13 cellular contexts compared by ENCODE assay signal in the genomic region with DNA sequence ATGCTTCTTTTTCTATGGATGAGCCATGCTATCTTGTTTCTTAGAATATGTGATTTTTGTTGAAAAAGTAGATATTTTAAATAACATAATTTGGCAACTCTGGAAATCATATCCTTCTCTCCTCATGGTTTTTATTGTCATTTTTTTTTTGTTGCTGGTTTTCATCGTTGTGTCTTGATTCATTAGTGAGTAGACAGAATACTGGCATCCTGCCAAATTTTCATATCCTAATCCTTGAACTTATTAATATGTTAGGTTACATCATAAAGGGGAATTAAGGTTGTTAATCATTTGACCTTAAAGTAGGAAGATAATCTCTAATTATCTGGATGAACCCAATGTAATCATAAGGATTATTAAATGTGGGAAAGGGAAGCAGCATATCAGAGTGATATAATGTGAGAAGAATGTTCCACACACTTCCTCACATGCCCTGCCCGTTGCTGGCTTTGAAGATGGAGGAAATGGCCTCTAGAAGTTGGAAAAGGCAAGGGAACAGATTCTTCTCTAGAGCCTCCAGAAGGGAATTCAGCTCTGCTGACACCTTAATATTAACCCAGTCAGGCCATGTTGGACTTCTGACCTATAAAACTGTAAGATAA.
DNase-seq lines count a peak whose midpoint lies in the region; TF ChIP-seq lines count a peak whose summit lies in the region.
"Had no signal": no experiment of that assay in that cellular context is flagged by ENCODE, and none has a peak within 500 bp of the region (broad histone marks: within the 10 kb centered on the region; RNA-seq: fewer than 3 reads in every experiment).

No MANE protein-coding gene starts in this region.

- TF ChIP-seq EP300 in SK-N-SH (IDR thresholded peaks at IDR 0.05; ENCODE audit: borderline replicate concordance in 1 of 2, low read depth in 1 of 2, low read length in 1 of 2), result no peak

- TF ChIP-seq CTCF in MCF 10A (IDR thresholded peaks at IDR 0.05; ENCODE audit: unreplicated experiment) (no peak), breast epithelium (IDR thresholded peaks at IDR 0.05) (no peak), SK-N-SH (IDR thresholded peaks at IDR 0.05) (no peak), fibroblast of villous mesenchyme (IDR thresholded peaks at IDR 0.05; ENCODE audit: insufficient read depth, low read depth, low read length) (no peak), spleen (IDR thresholded peaks at IDR 0.05 in 8 of 11, conservative IDR thresholded peaks at IDR 0.05 in 3 of 11) (no peak)

- DNase-seq in MCF 10A (ENCODE audit: unreplicated experiment) (peak; percentile 35), breast epithelium (ENCODE audit: low spot score in 2 of 2) (no peak), SK-N-SH (no peak), fibroblast of villous mesenchyme (ENCODE audit: low read depth) (peak; percentile 63), spleen (no peak), amygdala (lab: John Stamatoyannopoulos, UW) (no peak), NCI-H1105 treated with DMSO at 0.1 percent for 48 hours (lab: John Stamatoyannopoulos, UW) (no peak), DMS153 (lab: John Stamatoyannopoulos, UW) (no peak)
- DNase-seq: activated naive CD4-positive, alpha-beta T cell; pancreas; tibial artery had no signal

- H3K36me3 ChIP-seq in breast epithelium (no peaks in the 10 kb centered on the region), SK-N-SH (replicated peaks in 1 of 2; ENCODE audit: control insufficient read depth in 1 of 2, insufficient read depth in 2 of 2, low read length in 1 of 2) (peaks cover 13 to 18% of the 10 kb centered on the region in 2 experiments), spleen (no peaks in the 10 kb centered on the region)
- H3K36me3 ChIP-seq: pancreas, SJSA1, tibial artery had no signal

- H3K27ac ChIP-seq in breast epithelium (no peak overlapping the region), SK-N-SH (ENCODE audit: low read depth in 2 of 2, low read length in 1 of 2) (peak overlapping the region; percentile 21 to 64; a peak in 3 of 4 replicates), spleen (peak overlapping the region in 6 of 8 donors; percentile 4 to 54 (median 24))
- H3K27ac ChIP-seq: pancreas, SJSA1, VCaP had no signal

- H3K36me3 Mint-ChIP-seq in MCF 10A (ENCODE audit: insufficient read depth, unreplicated experiment), result no peaks in the 10 kb centered on the region

- POLR2A ChIA-PET in MCF 10A (lab: Yijun Ruan, JAX) (interaction anchor here (0.9 to 1.0 kb wide), 4 partner anchors 17 to 49 kb away, joined by 3 to 4 read pairs (median 3); no protein-coding TSS in a partner anchor), SK-N-SH (lab: Yijun Ruan, JAX) (no interaction called here)

- H3K9ac ChIP-seq in SK-N-SH, result no peak overlapping the region

- no peaks in the 10 kb centered on the region for H3K9me2 ChIP-seq in SK-N-SH

- no peaks in the 10 kb centered on the region for H4K20me1 ChIP-seq in SK-N-SH (ENCODE audit: insufficient read depth)

- peaks cover 19% of the 10 kb centered on the region for H3K9me3 Mint-ChIP-seq in MCF 10A (ENCODE audit: unreplicated experiment)

- H3F3A ChIP-seq in SK-N-SH (replicated peaks; ENCODE audit: insufficient read depth), result no peaks in the 10 kb centered on the region

- intact Hi-C loops in MCF 10A (cut with micrococcal nuclease) (no loop called here), breast epithelium (cut with DNase I; ENCODE audit: low total_unique reads) (no loop called here), spleen (cut with DNase I; ENCODE audit: low total_unique reads) (no loop called here)

- no peak overlapping the region for H3K4me2 ChIP-seq in SK-N-SH

- H3K27me3 ChIP-seq in breast epithelium, result no peaks in the 10 kb centered on the region
- no peaks in the 10 kb centered on the region for H3K27me3 ChIP-seq in SK-N-SH (ENCODE audit: insufficient read depth)
- H3K27me3 ChIP-seq in spleen (replicated peaks in 1 of 7), result no peaks in the 10 kb centered on the region
- H3K27me3 ChIP-seq: pancreas, SJSA1, tibial artery had no signal

- H3K27me3 Mint-ChIP-seq in MCF 10A (ENCODE audit: insufficient read depth, unreplicated experiment), result no peaks in the 10 kb centered on the region

- no peak for TF ChIP-seq RAD21 in SK-N-SH (IDR thresholded peaks at IDR 0.05; ENCODE audit: low read length)

- H3K9me3 ChIP-seq in breast epithelium, result peaks cover 0 to 16% of the 10 kb centered on the region in 2 donors
- peaks cover 14% of the 10 kb centered on the region for H3K9me3 ChIP-seq in SK-N-SH
- peaks cover 0 to 33% (median 19%) of the 10 kb centered on the region in 8 donors for H3K9me3 ChIP-seq in spleen
- H3K9me3 ChIP-seq: pancreas had no signal

- H3K4me1 ChIP-seq in breast epithelium (no peaks in the 10 kb centered on the region), SK-N-SH (ENCODE audit: control insufficient read depth in 1 of 2, insufficient read depth in 2 of 2, low read depth in 1 of 2, low read length in 1 of 2) (no peaks in the 10 kb centered on the region; a peak in 1 of 4 replicates), spleen (no peaks in the 10 kb centered on the region)
- H3K4me1 ChIP-seq: pancreas, SJSA1 had no signal

- H3K4me3 ChIP-seq in breast epithelium (no peak overlapping the region), SK-N-SH (ENCODE audit: low read depth in 2 of 2, low read length in 1 of 2) (no peak overlapping the region), fibroblast of villous mesenchyme (ENCODE audit: low read depth, low read length) (no peak overlapping the region), spleen (no peak overlapping the region)
- H3K4me3 ChIP-seq: pancreas, SJSA1, tibial artery had no signal

- TF ChIP-seq POLR2A in breast epithelium (IDR thresholded peaks at IDR 0.05), result no peak
- TF ChIP-seq POLR2A in spleen (IDR thresholded peaks at IDR 0.05), result no peak

- no TSS peak for BruUV-seq in MCF 10A (replicated peaks; lab: Mats Ljungman, UMichigan)

- H3K4me1 Mint-ChIP-seq in MCF 10A (ENCODE audit: insufficient read depth, unreplicated experiment), result peaks cover 14% of the 10 kb centered on the region

- no peak overlapping the region for H3K27ac Mint-ChIP-seq in MCF 10A (ENCODE audit: low read depth, unreplicated experiment)

- no peak overlapping the region for H2AFZ ChIP-seq in SK-N-SH (ENCODE audit: low read depth)

- CTCF ChIA-PET in MCF 10A (lab: Yijun Ruan, JAX) (no interaction called here), SK-N-SH (lab: Yijun Ruan, JAX) (interaction anchor here (0.7 kb wide), 1 partner anchor 1015 kb away, joined by 3 read pairs; no protein-coding TSS in a partner anchor)

- H3K79me2 ChIP-seq in SK-N-SH (ENCODE audit: insufficient read depth), result no peaks in the 10 kb centered on the region

- no peak overlapping the region for H3K4me3 Mint-ChIP-seq in MCF 10A (ENCODE audit: unreplicated experiment)

- WGBS in SK-N-SH (ENCODE audit: low lambda C conversion rate), result 4% methylated on average over 2 of the region's 2 CpGs
- WGBS in spleen, 5 donors, result 9 to 23% (median 22%) methylated on average over 2 of the region's 2 CpGs

TF ChIP-seq in SK-N-SH, 30 proteins besides CTCF, POLR2A, EP300 and RAD21 (continues in another document):
- TF ChIP-seq, protein P1, sequence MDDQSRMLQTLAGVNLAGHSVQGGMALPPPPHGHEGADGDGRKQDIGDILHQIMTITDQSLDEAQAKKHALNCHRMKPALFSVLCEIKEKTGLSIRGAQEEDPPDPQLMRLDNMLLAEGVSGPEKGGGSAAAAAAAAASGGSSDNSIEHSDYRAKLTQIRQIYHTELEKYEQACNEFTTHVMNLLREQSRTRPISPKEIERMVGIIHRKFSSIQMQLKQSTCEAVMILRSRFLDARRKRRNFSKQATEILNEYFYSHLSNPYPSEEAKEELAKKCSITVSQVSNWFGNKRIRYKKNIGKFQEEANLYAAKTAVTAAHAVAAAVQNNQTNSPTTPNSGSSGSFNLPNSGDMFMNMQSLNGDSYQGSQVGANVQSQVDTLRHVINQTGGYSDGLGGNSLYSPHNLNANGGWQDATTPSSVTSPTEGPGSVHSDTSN (IDR thresholded peaks at IDR 0.05), result 0 out of 2 replicates have a peak, but pooled peaks have one; percentile 19
- TF ChIP-seq TCF12 (IDR thresholded peaks at IDR 0.05) (peak; percentile 47; the same call in 1 of the 2 replicates), NFIC (IDR thresholded peaks at IDR 0.05; ENCODE audit: borderline replicate concordance) (peak; percentile 74), RFX5 (IDR thresholded peaks at IDR 0.05; ENCODE audit: low read length) (no peak), NRF1 (IDR thresholded peaks at IDR 0.05; ENCODE audit: low read depth, low read length) (no peak), JUND (IDR thresholded peaks at IDR 0.05) (0 out of 2 replicates have a peak, but pooled peaks have one; percentile 15), GATA2 (CRISPR knock-in tag; IDR thresholded peaks at IDR 0.05) (no peak), GABPA (IDR thresholded peaks at IDR 0.05; ENCODE audit: low read depth) (no peak)
- TF ChIP-seq, protein P2, sequence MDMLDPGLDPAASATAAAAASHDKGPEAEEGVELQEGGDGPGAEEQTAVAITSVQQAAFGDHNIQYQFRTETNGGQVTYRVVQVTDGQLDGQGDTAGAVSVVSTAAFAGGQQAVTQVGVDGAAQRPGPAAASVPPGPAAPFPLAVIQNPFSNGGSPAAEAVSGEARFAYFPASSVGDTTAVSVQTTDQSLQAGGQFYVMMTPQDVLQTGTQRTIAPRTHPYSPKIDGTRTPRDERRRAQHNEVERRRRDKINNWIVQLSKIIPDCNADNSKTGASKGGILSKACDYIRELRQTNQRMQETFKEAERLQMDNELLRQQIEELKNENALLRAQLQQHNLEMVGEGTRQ (IDR thresholded peaks at IDR 0.05; ENCODE audit: borderline replicate concordance, low read depth, low read length), result no peak

Comparison
In these comparisons a context has a peak if more than half of its experiments do, and no peak if none do; other contexts are left out.
1. DNase-seq: peak in MCF 10A (single experiment) and fibroblast of villous mesenchyme (single experiment); none in breast epithelium (0 of 2), SK-N-SH (single experiment), spleen (single experiment), amygdala (0 of 56), NCI-H1105 treated with DMSO at 0.1 percent for 48 hours (single experiment) and DMS153 (single experiment).
2. H3K27ac ChIP-seq: peak in SK-N-SH (2 of 2) and spleen (6 of 8); none in breast epithelium (0 of 2).